ENCODE assay signal across 8 cellular contexts in genomic region chr1:236460103-236460502, GRCh38.
"Had no signal": no experiment of that assay in that cellular context is flagged by ENCODE, and none has a peak within 500 bp of the region (broad histone marks: within the 10 kb centered on the region; RNA-seq: fewer than 3 reads in every experiment).

No MANE protein-coding gene starts in this region.

- H3K4me3 ChIP-seq: K562 had no signal

- ATAC-seq: HepG2, K562 had no signal

- DNase-seq: IMR-90, KBM-7, KG1 had no signal

- H3K4me3 Mint-ChIP-seq: IgD-negative memory B cell had no signal

- H3K27ac ChIP-seq: HL-60, KMS-11 had no signal
